Comparison of ENCODE assay signal across 26 cellular contexts in genomic region chr2:170145191-170145590, GRCh38. TPM values are rescaled to one million over a fixed set of nuclear protein-coding genes. Genes with fewer than 3 reads are reported as not detected.
"Had no signal": no experiment of that assay in that cellular context is flagged by ENCODE, and none has a peak within 500 bp of the region (broad histone marks: within the 10 kb centered on the region; RNA-seq: fewer than 3 reads in every experiment).

No MANE protein-coding gene starts in this region.

- H3K36me3 Mint-ChIP-seq: activated naive CD4-positive, alpha-beta T cell treated with anti-CD3 and anti-CD28 coated beads, Interleukin-2, amount 50 U/mL, for 24 hours; brain; naive B cell had no signal

- H3K4me3 ChIP-seq: esophagus squamous epithelium, gastrocnemius medialis, lower lobe of right lung, right atrium auricular region, thoracic aorta, upper lobe of left lung had no signal

- DNase-seq: activated CD4-positive, alpha-beta T cell treated with anti-CD3 and anti-CD28 coated beads for 1 hour; activated gamma-delta T cell treated with Interleukin-2 at 50 U/mL for 16 hours; activated T-cell treated with anti-CD3 and anti-CD28 coated beads, Interleukin-2, amount 50 U/mL, for 1 hour; aorta; effector memory CD8-positive, alpha-beta T cell; esophagus squamous epithelium; gastrocnemius medialis; head of caudate nucleus; hypothalamus; lower lobe of right lung; naive B cell; stimulated activated CD4-positive, alpha-beta T cell treated with anti-CD3 and anti-CD28 coated beads, Interleukin-4, amount 100 ng/mL, for 24 hours; stimulated activated naive CD4-positive, alpha-beta T cell treated with Interleukin-2 at 50 U/mL for 16 hours; upper lobe of left lung had no signal

- H3K27ac Mint-ChIP-seq: activated naive CD4-positive, alpha-beta T cell treated with anti-CD3 and anti-CD28 coated beads, Interleukin-2, amount 50 U/mL, for 24 hours; brain; effector memory CD8-positive, alpha-beta T cell; naive B cell; progenitor cell of endocrine pancreas had no signal

- H3K27me3 Mint-ChIP-seq: central memory CD8-positive, alpha-beta T cell; effector memory CD8-positive, alpha-beta T cell; naive B cell had no signal

- H3K9me3 Mint-ChIP-seq: activated naive CD4-positive, alpha-beta T cell treated with anti-CD3 and anti-CD28 coated beads, Interleukin-2, amount 50 U/mL, for 24 hours; central memory CD8-positive, alpha-beta T cell; effector memory CD8-positive, alpha-beta T cell had no signal

- H3K9me3 ChIP-seq: esophagus squamous epithelium, gastrocnemius medialis, lower lobe of right lung, right atrium auricular region, thoracic aorta, upper lobe of left lung had no signal

- H3K36me3 ChIP-seq: esophagus squamous epithelium, gastrocnemius medialis, lower lobe of right lung, right atrium auricular region, thoracic aorta, upper lobe of left lung had no signal

- H3K4me3 Mint-ChIP-seq: activated naive CD4-positive, alpha-beta T cell treated with anti-CD3 and anti-CD28 coated beads, Interleukin-2, amount 50 U/mL, for 24 hours; brain; central memory CD8-positive, alpha-beta T cell; effector memory CD8-positive, alpha-beta T cell; naive B cell had no signal

- H3K27ac ChIP-seq: esophagus squamous epithelium, gastrocnemius medialis, lower lobe of right lung, right atrium auricular region, thoracic aorta, upper lobe of left lung had no signal

- FAIRE-seq: colon, endothelial cell of umbilical vein, islet of Langerhans had no signal

- H3K27me3 ChIP-seq: esophagus squamous epithelium, gastrocnemius medialis, right atrium auricular region, upper lobe of left lung had no signal

- ATAC-seq: effector memory CD8-positive, alpha-beta T cell; gastrocnemius medialis; left lobe of liver; lower lobe of right lung had no signal

- H3K4me1 ChIP-seq: gastrocnemius medialis, lower lobe of right lung, upper lobe of left lung had no signal

- H3K4me1 Mint-ChIP-seq: activated naive CD4-positive, alpha-beta T cell treated with anti-CD3 and anti-CD28 coated beads, Interleukin-2, amount 50 U/mL, for 24 hours; central memory CD8-positive, alpha-beta T cell; naive B cell had no signal

RNA-seq across cellular contexts. Expression of gene MYO3B, which starts 32.8 kb away (rescaled TPM):
- total RNA-seq: dermis microvascular lymphatic vessel endothelial cell, endothelial cell of umbilical vein, left lobe of liver, lower lobe of right lung, mesenteric fat pad, progenitor cell of endocrine pancreas, right atrium auricular region, thoracic aorta had no signal
